In genomic region chr14:85527006-85527405, GRCh38 we compare ENCODE assay signal across 21 cellular contexts. TPM values are rescaled to one million over a fixed set of nuclear protein-coding genes. Genes with fewer than 3 reads are reported as not detected.
DNase-seq lines count a peak whose midpoint lies in the region; ATAC-seq, FAIRE-seq and TF ChIP-seq lines count a peak whose summit lies in the region.
"Had no signal": no experiment of that assay in that cellular context is flagged by ENCODE, and none has a peak within 500 bp of the region (broad histone marks: within the 10 kb centered on the region; RNA-seq: fewer than 3 reads in every experiment).

No MANE protein-coding gene starts in this region.

- no peak for TF ChIP-seq EP300 in esophagus muscularis mucosa (IDR thresholded peaks at IDR 0.05)

- no peak overlapping the region for H4K91ac ChIP-seq in mesenchymal stem cell (ENCODE audit: low read length)

- H3K9me3 Mint-ChIP-seq in stimulated activated naive CD8-positive, alpha-beta T cell treated with anti-CD3 and anti-CD28 coated beads, Interleukin-15, amount 100 ng/mL, for 72 hours: peaks cover 0 to 8% of the 10 kb centered on the region in 2 donors

- peak overlapping the region; percentile 63 for H2BK5ac ChIP-seq in mesenchymal stem cell (ENCODE audit: low read depth, low read length, poor library complexity, severe bottlenecking)

- no peaks in the 10 kb centered on the region for H3K27me3 ChIP-seq in bronchial epithelial cell (ENCODE audit: control insufficient read depth, insufficient read depth, low read length)
- no peaks in the 10 kb centered on the region for H3K27me3 ChIP-seq in mesenchymal stem cell (ENCODE audit: control insufficient read depth in 1 of 2, insufficient read depth in 1 of 2, low read length in 2 of 2)
- peaks cover 0 to 49% (median 4%) of the 10 kb centered on the region in 4 donors for H3K27me3 ChIP-seq in esophagus muscularis mucosa
- H3K27me3 ChIP-seq: pancreas had no signal

- intact Hi-C loops in esophagus muscularis mucosa (cut with DNase I): no loop called here

- DNase-seq in AG08396 (ENCODE audit: low spot score) (peak; percentile 27), NCI-H226 (peak; percentile 70), bronchial epithelial cell (ENCODE audit: low read depth) (peak; percentile 52), mesenchymal stem cell (peak; percentile 21), esophagus muscularis mucosa (ENCODE audit: extremely low spot score) (no peak), NCI-H69 (lab: John Stamatoyannopoulos, UW) (no peak)
- no peak for DNase-seq in stimulated activated naive CD8-positive, alpha-beta T cell treated with anti-CD3 and anti-CD28 coated beads, Interleukin-15, amount 100 ng/mL, for 72 hours
- DNase-seq: activated CD4-positive, alpha-beta T cell treated with anti-CD3 and anti-CD28 coated beads, Interleukin-2, amount 10 ng/mL, durations not matched to agents 24 days and 14 days; dorsolateral prefrontal cortex; H7; NCI-H187 treated with DMSO at 0.1 percent for 48 hours; NCI-H526 treated with DMSO at 0.1 percent for 48 hours; pancreas; Peyer's patch; small intestine; stomach; T-helper 17 cell had no signal

- ATAC-seq in stimulated activated naive CD8-positive, alpha-beta T cell treated with anti-CD3 and anti-CD28 coated beads, Interleukin-15, amount 100 ng/mL, for 72 hours: no peak
- no peak for ATAC-seq in HG02981 (IDR thresholded peaks at IDR 0.05; ENCODE audit: unreplicated experiment)
- ATAC-seq: pancreas, T-helper 17 cell had no signal

- FAIRE-seq in bronchial epithelial cell (lab: Jason Lieb, UNC): no peak
- FAIRE-seq: D721Med, frontal cortex, pancreas, small intestine had no signal

- TF ChIP-seq CTCF in bronchial epithelial cell (IDR thresholded peaks at IDR 0.05; ENCODE audit: insufficient read depth, low read length, severe bottlenecking) (no peak), esophagus muscularis mucosa (IDR thresholded peaks at IDR 0.05) (no peak)

- no peak overlapping the region for H3K4me3 Mint-ChIP-seq in stimulated activated naive CD8-positive, alpha-beta T cell treated with anti-CD3 and anti-CD28 coated beads, Interleukin-15, amount 100 ng/mL, for 72 hours
- H3K4me3 Mint-ChIP-seq: activated CD4-positive, alpha-beta T cell treated with anti-CD3 and anti-CD28 coated beads, Interleukin-2, amount 10 ng/mL, durations not matched to agents 24 days and 14 days; T-helper 17 cell had no signal

- H3K27ac ChIP-seq in mesenchymal stem cell (ENCODE audit: low read length, poor library complexity, severe bottlenecking) (peak overlapping the region; percentile 95), esophagus muscularis mucosa (replicated peaks in 1 of 4) (no peak overlapping the region)
- H3K27ac ChIP-seq: HL-60, Peyer's patch had no signal

- H3K23ac ChIP-seq in mesenchymal stem cell (ENCODE audit: low read length in 2 of 2): no peak overlapping the region

- H2BK120ac ChIP-seq in mesenchymal stem cell (ENCODE audit: low read depth, low read length): no peak overlapping the region

- H3K27me3 Mint-ChIP-seq in stimulated activated naive CD8-positive, alpha-beta T cell treated with anti-CD3 and anti-CD28 coated beads, Interleukin-15, amount 100 ng/mL, for 72 hours: peaks cover 58% of the 10 kb centered on the region

- no peak overlapping the region for H3K4me2 ChIP-seq in mesenchymal stem cell (ENCODE audit: low read length, poor library complexity, severe bottlenecking)

- H3K9ac ChIP-seq in mesenchymal stem cell (ENCODE audit: low read length): peak overlapping the region; percentile 98

- 100% methylated on average over 1 of the region's 1 CpG for WGBS in mesenchymal stem cell
- WGBS in esophagus muscularis mucosa: 82% methylated on average over 1 of the region's 1 CpG

- H3K4me1 ChIP-seq in mesenchymal stem cell (ENCODE audit: control insufficient read depth, insufficient read depth, low read depth, low read length) (peaks cover 10% of the 10 kb centered on the region), esophagus muscularis mucosa (peaks cover 19 to 38% (median 37%) of the 10 kb centered on the region in 4 donors)

- H3K14ac ChIP-seq in mesenchymal stem cell (ENCODE audit: low read length in 2 of 2): no peak overlapping the region

- no peak overlapping the region for H2AK5ac ChIP-seq in mesenchymal stem cell (ENCODE audit: low read length, severe bottlenecking)

- no peak for TF ChIP-seq POLR2A in esophagus muscularis mucosa (IDR thresholded peaks at IDR 0.05; ENCODE audit: low read depth)

- no peak overlapping the region for H3K4me3 ChIP-seq in bronchial epithelial cell (ENCODE audit: low read depth, low read length)
- H3K4me3 ChIP-seq in mesenchymal stem cell (ENCODE audit: insufficient read depth in 1 of 2, low read depth in 1 of 2, low read length in 2 of 2): peak overlapping the region in 1 of 2 experiments; percentile 98
- H3K4me3 ChIP-seq in esophagus muscularis mucosa: no peak overlapping the region
- H3K4me3 ChIP-seq: pancreas, Peyer's patch, stomach had no signal

- H3K36me3 ChIP-seq in bronchial epithelial cell (ENCODE audit: control insufficient read depth, insufficient read depth, low read length) (no peaks in the 10 kb centered on the region), mesenchymal stem cell (ENCODE audit: control insufficient read depth in 1 of 2, insufficient read depth in 2 of 2, low read depth in 1 of 2, low read length in 2 of 2) (no peaks in the 10 kb centered on the region), esophagus muscularis mucosa (no peaks in the 10 kb centered on the region)
- H3K36me3 ChIP-seq: pancreas, Peyer's patch, stomach had no signal

- H2AFZ ChIP-seq in mesenchymal stem cell (ENCODE audit: low read depth, low read length): no peak overlapping the region

- no peak overlapping the region for H3K4ac ChIP-seq in mesenchymal stem cell (ENCODE audit: low read depth in 1 of 2, low read length in 2 of 2)

- H3K79me1 ChIP-seq in mesenchymal stem cell (replicated peaks; ENCODE audit: low read length, poor library complexity, severe bottlenecking): no peaks in the 10 kb centered on the region

- H3K4me1 Mint-ChIP-seq in stimulated activated naive CD8-positive, alpha-beta T cell treated with anti-CD3 and anti-CD28 coated beads, Interleukin-15, amount 100 ng/mL, for 72 hours: peaks cover 18% of the 10 kb centered on the region

- H2BK15ac ChIP-seq in mesenchymal stem cell (ENCODE audit: low read depth, poor library complexity, severe bottlenecking): no peak overlapping the region

- H3K9me3 ChIP-seq in mesenchymal stem cell (ENCODE audit: control insufficient read depth, low read length) (no peaks in the 10 kb centered on the region), esophagus muscularis mucosa (no peaks in the 10 kb centered on the region)
- H3K9me3 ChIP-seq: pancreas, Peyer's patch, stomach had no signal

- H3K27ac Mint-ChIP-seq in stimulated activated naive CD8-positive, alpha-beta T cell treated with anti-CD3 and anti-CD28 coated beads, Interleukin-15, amount 100 ng/mL, for 72 hours: no peak overlapping the region
- H3K27ac Mint-ChIP-seq: activated CD4-positive, alpha-beta T cell treated with anti-CD3 and anti-CD28 coated beads, Interleukin-2, amount 10 ng/mL, durations not matched to agents 24 days and 14 days; T-helper 17 cell had no signal

- H2BK12ac ChIP-seq in mesenchymal stem cell (ENCODE audit: low read length in 2 of 2): no peak overlapping the region

- no peak overlapping the region for H3K18ac ChIP-seq in mesenchymal stem cell (ENCODE audit: low read depth in 1 of 2, low read length in 2 of 2)

- no peak overlapping the region for H4K8ac ChIP-seq in mesenchymal stem cell (ENCODE audit: low read length)

RNA-seq across cellular contexts. Expression of gene FLRT2, which starts 2.9 kb away (rescaled TPM):
- 7.1 and 14.8 TPM in 2 replicates for total RNA-seq in bronchial epithelial cell
- polyA plus RNA-seq in mesenchymal stem cell (2013, experiment 1 of 2): 11.8 TPM
- polyA plus RNA-seq in mesenchymal stem cell (2013, experiment 2 of 2): 11.0 TPM
- total RNA-seq in esophagus muscularis mucosa: 10 to 100 TPM in 2 of 4 donors, 1 to 10 TPM in 2; 2.5 to 13.0 (median 7.9) TPM
- total RNA-seq: activated CD4-positive, alpha-beta T cell treated with anti-CD3 and anti-CD28 coated beads, Interleukin-2, amount 10 ng/mL, durations not matched to agents 24 days and 14 days; T-helper 17 cell had no signal

Comparison
In these comparisons a context has a peak if more than half of its experiments do, and no peak if none do; other contexts are left out.
1. DNase-seq: peak in AG08396 (single experiment), NCI-H226 (single experiment), bronchial epithelial cell (single experiment) and mesenchymal stem cell (single experiment); none in stimulated activated naive CD8-positive, alpha-beta T cell treated with anti-CD3 and anti-CD28 coated beads, Interleukin-15, amount 100 ng/mL, for 72 hours (0 of 2), esophagus muscularis mucosa (single experiment) and NCI-H69 (single experiment).